Comparison of ENCODE assay signal across 10 cellular contexts in the genomic region with DNA sequence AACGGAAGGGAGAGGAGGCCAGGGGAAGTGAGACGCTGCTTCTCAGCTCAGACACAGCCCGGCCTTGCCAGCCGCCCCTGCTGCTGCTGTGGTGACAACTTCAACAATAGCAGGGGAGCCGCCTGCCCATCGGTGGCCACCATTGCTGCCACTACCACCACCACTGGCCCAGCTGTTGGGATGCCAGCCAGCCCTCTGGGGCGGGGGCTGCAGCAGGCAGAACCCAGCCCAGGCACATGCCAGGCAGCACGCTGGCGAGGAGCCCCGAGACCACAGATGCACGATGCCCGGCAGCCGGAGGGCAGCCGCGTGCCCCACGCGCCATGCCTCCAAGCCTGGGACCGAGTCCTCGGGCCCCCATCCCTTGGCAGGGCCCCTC. TPM values are rescaled to one million over a fixed set of nuclear protein-coding genes. Genes with fewer than 3 reads are reported as not detected.
DNase-seq lines count a peak whose midpoint lies in the region; ATAC-seq and TF ChIP-seq lines count a peak whose summit lies in the region.
"Had no signal": no experiment of that assay in that cellular context is flagged by ENCODE, and none has a peak within 500 bp of the region (broad histone marks: within the 10 kb centered on the region; RNA-seq: fewer than 3 reads in every experiment).

No MANE protein-coding gene starts in this region.

- peaks cover 12% of the 10 kb centered on the region for H3K4me1 Mint-ChIP-seq in activated T-helper 2 cell treated with anti-CD3 and anti-CD28 coated beads, Interferon-gamma antibody, Interleukin-2, Interleukin-4, amounts not matched to agents 10 μg/mL and 5 μg/mL and 100 μg/mL, durations not matched to agents 14 hours and 24 hours and 36 hours (ENCODE audit: low read depth)

- H3K27me3 Mint-ChIP-seq in activated T-helper 2 cell treated with anti-CD3 and anti-CD28 coated beads, Interferon-gamma antibody, Interleukin-2, Interleukin-4, amounts not matched to agents 10 μg/mL and 5 μg/mL and 100 μg/mL, durations not matched to agents 14 hours and 24 hours and 36 hours (ENCODE audit: low read depth): peaks cover 3% of the 10 kb centered on the region

- H3K27me3 ChIP-seq in brain microvascular endothelial cell (replicated peaks): no peaks in the 10 kb centered on the region
- no peaks in the 10 kb centered on the region for H3K27me3 ChIP-seq in iPS-20b (ENCODE audit: insufficient read depth, low read length)
- H3K27me3 ChIP-seq in gastrocnemius medialis: peaks cover 0 to 4% (median 0%) of the 10 kb centered on the region in 3 donors
- H3K27me3 ChIP-seq in testis: no peaks in the 10 kb centered on the region

- ATAC-seq in gastrocnemius medialis: no peak
- no peak for ATAC-seq in GM18873 (IDR thresholded peaks at IDR 0.05; ENCODE audit: low FRiP score, unreplicated experiment)
- ATAC-seq: naive thymus-derived CD4-positive, alpha-beta T cell had no signal

- no peak for TF ChIP-seq CTCF in GM10248 (IDR thresholded peaks at IDR 0.05; ENCODE audit: control extremely low read depth, extremely low read depth, low read depth, missing control alignments)
- TF ChIP-seq CTCF in brain microvascular endothelial cell (IDR thresholded peaks at IDR 0.05; ENCODE audit: low read depth, low read length, missing control alignments): no peak
- no peak for TF ChIP-seq CTCF in gastrocnemius medialis (IDR thresholded peaks at IDR 0.05 in 4 of 5, conservative IDR thresholded peaks at IDR 0.05 in 1 of 5)
- no peak for TF ChIP-seq CTCF in testis (IDR thresholded peaks at IDR 0.05)

- DNase-seq in GM10248 (ENCODE audit: extremely low spot score) (peak; percentile 27), brain microvascular endothelial cell (no peak), gastrocnemius medialis (no peak), testis (no peak)
- no peak for DNase-seq in activated naive CD4-positive, alpha-beta T cell treated with anti-CD3 and anti-CD28 coated beads, Interleukin-2, amount 50 U/mL, for 16 hours
- DNase-seq in activated T-helper 2 cell treated with anti-CD3 and anti-CD28 coated beads, Interferon-gamma antibody, Interleukin-2, Interleukin-4, amounts not matched to agents 10 μg/mL and 5 μg/mL and 100 μg/mL, durations not matched to agents 14 hours and 24 hours and 36 hours (ENCODE audit: low spot score): no peak
- DNase-seq: naive thymus-derived CD4-positive, alpha-beta T cell; NCI-H345 had no signal

- H3K4me1 ChIP-seq in iPS-20b (ENCODE audit: insufficient read depth, low read length) (peaks cover 33% of the 10 kb centered on the region), gastrocnemius medialis (peaks cover 0 to 6% of the 10 kb centered on the region in 2 donors), testis (peaks cover 27% of the 10 kb centered on the region)

- no peak overlapping the region for H3K4me3 Mint-ChIP-seq in activated T-helper 2 cell treated with anti-CD3 and anti-CD28 coated beads, Interferon-gamma antibody, Interleukin-2, Interleukin-4, amounts not matched to agents 10 μg/mL and 5 μg/mL and 100 μg/mL, durations not matched to agents 14 hours and 24 hours and 36 hours (ENCODE audit: low read depth)

- peaks cover 9% of the 10 kb centered on the region for H3K36me3 ChIP-seq in brain microvascular endothelial cell (replicated peaks)
- peaks cover 7% of the 10 kb centered on the region for H3K36me3 ChIP-seq in iPS-20b (ENCODE audit: insufficient read depth, low read depth, low read length)
- H3K36me3 ChIP-seq in gastrocnemius medialis: no peaks in the 10 kb centered on the region
- H3K36me3 ChIP-seq in testis (ENCODE audit: low read depth, missing control alignments): no peaks in the 10 kb centered on the region

- no peak overlapping the region for H3K27ac ChIP-seq in brain microvascular endothelial cell
- H3K27ac ChIP-seq in iPS-20b (ENCODE audit: low read length): no peak overlapping the region
- peak overlapping the region in 1 of 4 donors; percentile 18 for H3K27ac ChIP-seq in gastrocnemius medialis
- no peak overlapping the region for H3K27ac ChIP-seq in testis

- intact Hi-C loops in gastrocnemius medialis (cut with DNase I; ENCODE audit: low total_unique reads) (no loop called here), testis (cut with DNase I; ENCODE audit: low total_unique reads) (no loop called here)
- intact Hi-C loops in activated T-helper 2 cell treated with anti-CD3 and anti-CD28 coated beads, Interferon-gamma antibody, Interleukin-2, Interleukin-4, amounts not matched to agents 10 μg/mL and 5 μg/mL and 100 μg/mL, durations not matched to agents 14 hours and 24 hours and 36 hours (cut with micrococcal nuclease): no loop called here

- H3K9ac ChIP-seq in iPS-20b (ENCODE audit: low read depth, low read length): peak overlapping the region; percentile 46; the same call in 1 of the 2 replicates

- CTCF ChIA-PET in GM10248 (lab: Yijun Ruan, JAX): interaction anchor here (0.9 to 1.4 kb wide), 3 partner anchors 17 to 112 kb away, joined by 3 to 5 read pairs (median 3); a partner anchor contains a TSS

- no peaks in the 10 kb centered on the region for H3K9me3 Mint-ChIP-seq in activated T-helper 2 cell treated with anti-CD3 and anti-CD28 coated beads, Interferon-gamma antibody, Interleukin-2, Interleukin-4, amounts not matched to agents 10 μg/mL and 5 μg/mL and 100 μg/mL, durations not matched to agents 14 hours and 24 hours and 36 hours
- H3K9me3 Mint-ChIP-seq: naive thymus-derived CD4-positive, alpha-beta T cell had no signal

- in situ Hi-C loops in brain microvascular endothelial cell (cut with HindIII; ENCODE audit: low pct_ligation_motif_present, low sequenced_read_pairs) (no loop called here), gastrocnemius medialis (cut with MboI; ENCODE audit: low sequenced_read_pairs in 4 of 4) (no loop called here)

- H3K9me3 ChIP-seq in iPS-20b (ENCODE audit: insufficient read depth, low read depth, low read length): no peaks in the 10 kb centered on the region
- H3K9me3 ChIP-seq in gastrocnemius medialis: no peaks in the 10 kb centered on the region
- H3K9me3 ChIP-seq in testis: no peaks in the 10 kb centered on the region

- H3K4me3 ChIP-seq in brain microvascular endothelial cell (ENCODE audit: low read depth, low read length) (peak overlapping the region; percentile 63), iPS-20b (ENCODE audit: low read length) (peak overlapping the region; percentile 72), gastrocnemius medialis (peak overlapping the region; percentile 35 to 47 (median 39)), testis (peak overlapping the region in 1 of 2 donors; percentile 43)

- 27 to 71% methylated on average over 11 to 19 of the region's 19 CpGs for WGBS in testis, 2 donors

- no peak overlapping the region for H3K27ac Mint-ChIP-seq in activated T-helper 2 cell treated with anti-CD3 and anti-CD28 coated beads, Interferon-gamma antibody, Interleukin-2, Interleukin-4, amounts not matched to agents 10 μg/mL and 5 μg/mL and 100 μg/mL, durations not matched to agents 14 hours and 24 hours and 36 hours

- no peaks in the 10 kb centered on the region for H3K36me3 Mint-ChIP-seq in activated T-helper 2 cell treated with anti-CD3 and anti-CD28 coated beads, Interferon-gamma antibody, Interleukin-2, Interleukin-4, amounts not matched to agents 10 μg/mL and 5 μg/mL and 100 μg/mL, durations not matched to agents 14 hours and 24 hours and 36 hours (ENCODE audit: low read depth)
- H3K36me3 Mint-ChIP-seq: naive thymus-derived CD4-positive, alpha-beta T cell had no signal

- POLR2A ChIA-PET in GM10248 (lab: Yijun Ruan, JAX): no interaction called here

- TF ChIP-seq POLR2A in gastrocnemius medialis (IDR thresholded peaks at IDR 0.05) (no peak), testis (IDR thresholded peaks at IDR 0.05) (no peak)

RNA-seq across cellular contexts. Expression of a gene that starts 7.3 kb away (rescaled TPM):
- 1 to 10 TPM; 2.2 to 3.6 (median 2.9) TPM for total RNA-seq in gastrocnemius medialis
- total RNA-seq in testis: 10 to 100 TPM; 25.3 to 32.9 TPM
- 15.5 TPM for polyA plus RNA-seq in testis (ENCODE audit: insufficient read depth, low read depth, low replicate concordance)
- total RNA-seq in activated T-helper 2 cell treated with anti-CD3 and anti-CD28 coated beads, Interferon-gamma antibody, Interleukin-2, Interleukin-4, amounts not matched to agents 10 μg/mL and 5 μg/mL and 100 μg/mL, durations not matched to agents 14 hours and 24 hours and 36 hours: 5.7 and 6.6 TPM in 2 replicates

RNA-seq across cellular contexts. Expression of a gene that starts 16.6 kb away (rescaled TPM):
- total RNA-seq in gastrocnemius medialis (100 to 1,000 TPM in 3 of 4 donors, 10 to 100 TPM in 1; 97.2 to 162 (median 134) TPM), testis (100 to 1,000 TPM in 1 of 2 donors, 10 to 100 TPM in 1; 88.7 to 102 TPM)
- 65.0 TPM for polyA plus RNA-seq in testis (ENCODE audit: insufficient read depth, low read depth, low replicate concordance)
- total RNA-seq in activated T-helper 2 cell treated with anti-CD3 and anti-CD28 coated beads, Interferon-gamma antibody, Interleukin-2, Interleukin-4, amounts not matched to agents 10 μg/mL and 5 μg/mL and 100 μg/mL, durations not matched to agents 14 hours and 24 hours and 36 hours: 73.6 and 75.6 TPM in 2 replicates

RNA-seq across cellular contexts. Expression of a gene that starts 31.8 kb away (rescaled TPM):
- 100 to 1,000 TPM; 107 to 171 (median 135) TPM for total RNA-seq in gastrocnemius medialis
- total RNA-seq in testis: 10 to 100 TPM; 74.1 to 77.1 TPM
- polyA plus RNA-seq in testis (ENCODE audit: insufficient read depth, low read depth, low replicate concordance): 93.5 TPM
- 47.4 and 48.3 TPM in 2 replicates for total RNA-seq in activated T-helper 2 cell treated with anti-CD3 and anti-CD28 coated beads, Interferon-gamma antibody, Interleukin-2, Interleukin-4, amounts not matched to agents 10 μg/mL and 5 μg/mL and 100 μg/mL, durations not matched to agents 14 hours and 24 hours and 36 hours

RNA-seq across cellular contexts. Expression of a gene that starts 31.8 kb away (rescaled TPM):
- total RNA-seq in gastrocnemius medialis (10 to 100 TPM; 31.0 to 38.8 (median 37.9) TPM), testis (10 to 100 TPM; 74.9 to 77.1 TPM)
- polyA plus RNA-seq in testis (ENCODE audit: insufficient read depth, low read depth, low replicate concordance): 205 TPM
- total RNA-seq in activated T-helper 2 cell treated with anti-CD3 and anti-CD28 coated beads, Interferon-gamma antibody, Interleukin-2, Interleukin-4, amounts not matched to agents 10 μg/mL and 5 μg/mL and 100 μg/mL, durations not matched to agents 14 hours and 24 hours and 36 hours: 66.8 and 73.1 TPM in 2 replicates

RNA-seq across cellular contexts. Expression of a gene that starts 57.3 kb away (rescaled TPM):
- total RNA-seq in gastrocnemius medialis: 1 to 10 TPM; 1.2 to 9.3 (median 3.4) TPM
- total RNA-seq in testis: 10 to 100 TPM; 13.1 to 16.7 TPM
- polyA plus RNA-seq in testis (ENCODE audit: insufficient read depth, low read depth, low replicate concordance): 7.7 TPM
- total RNA-seq in activated T-helper 2 cell treated with anti-CD3 and anti-CD28 coated beads, Interferon-gamma antibody, Interleukin-2, Interleukin-4, amounts not matched to agents 10 μg/mL and 5 μg/mL and 100 μg/mL, durations not matched to agents 14 hours and 24 hours and 36 hours: 6.3 and 6.8 TPM in 2 replicates
